ENCODE assay signal across 8 cellular contexts in genomic region chr20:51460569-51461265, GRCh38.
A peak's percentile ranks its signal among the peaks of the same experiment; 100 is the strongest.
DNase-seq lines count a peak whose midpoint lies in the region; ATAC-seq and TF ChIP-seq lines count a peak whose summit lies in the region.

No MANE protein-coding gene starts in this region.

- POLR2A ChIA-PET in OCI-LY7 (lab: Charles Lee) = interaction anchor here (0.6 to 2.0 kb wide), 14 partner anchors 9 to 135 kb away, joined by 3 to 9 read pairs (median 4); no protein-coding TSS in a partner anchor

- intact Hi-C loops in OCI-LY7 (cut with micrococcal nuclease; ENCODE audit: unreplicated experiment) (loop anchor here (1.0 to 10.0 kb wide), 8 partner anchors 38 to 656 kb away; partner anchors contain the start of gene NFATC2), ascending aorta (cut with DNase I) (no loop called here)

- H3K4me1 ChIP-seq in DOHH2 (ENCODE audit: control insufficient read depth, low read length) (peaks cover 80% of the 10 kb centered on the region), OCI-LY7 (ENCODE audit: insufficient read depth, low read length, poor library complexity, severe bottlenecking) (peaks cover 85% of the 10 kb centered on the region), ascending aorta (peaks cover 4 to 12% of the 10 kb centered on the region in 2 donors)

- H4K20me1 ChIP-seq in DOHH2 (ENCODE audit: control insufficient read depth, insufficient read depth, low read depth, low read length) = no peaks in the 10 kb centered on the region
- H4K20me1 ChIP-seq in OCI-LY7 (ENCODE audit: insufficient read depth, low read length) = no peaks in the 10 kb centered on the region

- BruUV-seq in OCI-LY7 (replicated peaks; lab: Mats Ljungman, UMichigan) = TSS peak; percentile 5

- H3K27me3 ChIP-seq in DOHH2 (ENCODE audit: control insufficient read depth, low read length) = no peaks in the 10 kb centered on the region
- no peaks in the 10 kb centered on the region for H3K27me3 ChIP-seq in ascending aorta

- H3K4me3 ChIP-seq in DOHH2 (ENCODE audit: low read length) = peak overlapping the region; percentile 60
- peak overlapping the region; percentile 12 for H3K4me3 ChIP-seq in OCI-LY7 (ENCODE audit: low read depth, low read length, poor library complexity, severe bottlenecking)
- no peak overlapping the region for H3K4me3 ChIP-seq in ascending aorta

- H3K27ac ChIP-seq in DOHH2 (ENCODE audit: low read depth, low read length) = peak overlapping the region; percentile 99
- peak overlapping the region; percentile 98 for H3K27ac ChIP-seq in OCI-LY7 (ENCODE audit: low read depth, low read length, poor library complexity, severe bottlenecking)
- no peak overlapping the region for H3K27ac ChIP-seq in ascending aorta

- H3K9me3 ChIP-seq in DOHH2 (ENCODE audit: control insufficient read depth, insufficient read depth, low read length) (no peaks in the 10 kb centered on the region), OCI-LY7 (ENCODE audit: low read length) (no peaks in the 10 kb centered on the region), ascending aorta (no peaks in the 10 kb centered on the region)

- TF ChIP-seq CTCF in DOHH2 (IDR thresholded peaks at IDR 0.05; ENCODE audit: low read depth, low read length, poor library complexity, severe bottlenecking) (no peak), OCI-LY7 (conservative IDR thresholded peaks at IDR 0.05; ENCODE audit: low read length) (no peak), ascending aorta (IDR thresholded peaks at IDR 0.05) (no peak)

- DNase-seq in OCI-LY7 (ENCODE audit: low spot score) (peak; percentile 98), ascending aorta (ENCODE audit: low spot score in 2 of 2) (no peak), hippocampal formation (lab: John Stamatoyannopoulos, UW) (no peak), SW 1271 (lab: John Stamatoyannopoulos, UW) (no peak), COLO829 (ENCODE audit: low spot score) (no peak)

- H2AFZ ChIP-seq in OCI-LY7 (ENCODE audit: low read length) = no peak overlapping the region; the same call in 1 of the 2 replicates

- CTCF ChIA-PET in OCI-LY7 (lab: Charles Lee; ENCODE audit: unreplicated experiment) = interaction anchor here (0.6 to 1.0 kb wide), 5 partner anchors 29 to 80 kb away, joined by 3 to 7 read pairs (median 4); no protein-coding TSS in a partner anchor

- ATAC-seq in GM19351 (IDR thresholded peaks at IDR 0.05; ENCODE audit: unreplicated experiment) (peak; percentile 98), HG03045 (IDR thresholded peaks at IDR 0.05; ENCODE audit: unreplicated experiment) (peak; percentile 94)

- H3K36me3 ChIP-seq in DOHH2 (ENCODE audit: control insufficient read depth, low read length) (peaks cover 63% of the 10 kb centered on the region), OCI-LY7 (ENCODE audit: insufficient read depth, low read length) (peaks cover 90% of the 10 kb centered on the region), ascending aorta (no peaks in the 10 kb centered on the region)

- H3K79me2 ChIP-seq in DOHH2 (ENCODE audit: control insufficient read depth, low read length) (peaks cover 9% of the 10 kb centered on the region), OCI-LY7 (ENCODE audit: insufficient read depth, low read depth, low read length) (no peaks in the 10 kb centered on the region; the same call in 1 of the 2 replicates)

- H3K4me2 ChIP-seq in DOHH2 (ENCODE audit: low read length) (peak overlapping the region; percentile 85), OCI-LY7 (ENCODE audit: low read length) (peak overlapping the region; percentile 69)

- H3K9me2 ChIP-seq in DOHH2 (replicated peaks; ENCODE audit: control insufficient read depth, low read length) (no peaks in the 10 kb centered on the region), OCI-LY7 (ENCODE audit: insufficient read depth, low read length) (no peaks in the 10 kb centered on the region)

- peaks cover 12% of the 10 kb centered on the region for H3F3A ChIP-seq in DOHH2 (ENCODE audit: control insufficient read depth, insufficient read depth)

Comparison
In these comparisons a context has a peak if more than half of its experiments do, and no peak if none do; other contexts are left out.
1. H3K27ac ChIP-seq: peak in DOHH2 (single experiment) and OCI-LY7 (single experiment); none in ascending aorta (0 of 2).
2. H3K4me3 ChIP-seq: peak in DOHH2 (single experiment) and OCI-LY7 (single experiment); none in ascending aorta (0 of 2).